In the genomic region with DNA sequence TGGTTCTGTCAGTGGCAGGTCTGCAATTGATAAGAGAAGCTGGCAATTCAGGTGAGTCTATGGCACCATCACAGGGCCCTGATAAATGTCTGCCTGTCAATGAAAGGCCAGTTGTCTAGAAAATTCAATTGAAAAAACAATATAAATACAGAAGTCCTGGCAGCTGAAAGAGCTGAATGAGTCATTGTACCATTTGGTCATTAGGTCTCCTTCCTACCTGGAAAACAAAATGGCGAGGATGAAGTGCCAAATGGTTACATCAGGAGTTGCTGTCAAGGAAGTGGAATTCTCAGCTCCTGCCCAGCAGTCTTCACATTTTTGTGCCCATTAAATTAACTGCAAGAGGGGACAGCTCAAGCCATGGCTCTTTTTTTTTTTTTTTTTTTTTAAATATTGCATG, we compare ENCODE assay signal across 32 cellular contexts.
"Had no signal": no experiment of that assay in that cellular context is flagged by ENCODE, and none has a peak within 500 bp of the region (broad histone marks: within the 10 kb centered on the region; RNA-seq: fewer than 3 reads in every experiment).

No MANE protein-coding gene starts in this region.

- H3K36me3 ChIP-seq: cardiac muscle cell, colonic mucosa, lower lobe of right lung had no signal

- DNase-seq: activated CD4-positive, alpha-beta memory T cell treated with anti-CD3 and anti-CD28 coated beads, Interleukin-2, amount 10 ng/mL, durations not matched to agents 7 days and 5 days; activated CD4-positive, alpha-beta T cell treated with anti-CD3 and anti-CD28 coated beads for 1 hour; activated CD4-positive, alpha-beta T cell treated with anti-CD3 and anti-CD28 coated beads, Interleukin-2, amount 10 ng/mL, durations not matched to agents 7 days and 5 days; activated gamma-delta T cell treated with Interleukin-2 at 50 U/mL for 16 hours; activated naive CD4-positive, alpha-beta T cell treated with anti-CD3 and anti-CD28 coated beads, Interleukin-2, amount 50 U/mL, for 16 hours; activated T-cell treated with anti-CD3 and anti-CD28 coated beads, Interleukin-2, amount 50 U/mL, for 4 hours; amniotic stem cell; cerebellar nuclear complex; colonic mucosa; dorsolateral prefrontal cortex; effector memory CD4-positive, alpha-beta T cell; erythroblast; hippocampal formation; kidney; left lung; lower lobe of right lung; retina; stimulated activated CD4-positive, alpha-beta T cell treated with anti-CD3 and anti-CD28 coated beads, Interleukin-12 subunit alpha, Interleukin-12 subunit beta, amount 100 ng/mL, for 4 hours; stimulated activated CD4-positive, alpha-beta T cell treated with anti-CD3 and anti-CD28 coated beads, Interleukin-4, amount 100 ng/mL, for 1 hour; T-helper 2 cell; trophoblast cell had no signal

- H3K4me3 Mint-ChIP-seq: activated CD4-positive, alpha-beta memory T cell treated with anti-CD3 and anti-CD28 coated beads, Interleukin-2, amount 10 ng/mL, durations not matched to agents 7 days and 5 days; activated CD4-positive, alpha-beta T cell treated with anti-CD3 and anti-CD28 coated beads, Interleukin-2, amount 10 ng/mL, durations not matched to agents 7 days and 5 days; activated T-cell treated with anti-CD3 and anti-CD28 coated beads, Interleukin-2, amount 50 U/mL, for 4 hours; activated T-helper 17 cell treated with anti-CD3 and anti-CD28 coated beads, Interleukin-2, amount 50 U/mL, for 72 hours; natural killer cell treated with Interleukin-12 subunit alpha and Interleukin-12 subunit beta and Interleukin-15 and Interleukin-18, amount 100 ng/mL, for 72 hours; stimulated activated naive CD8-positive, alpha-beta T cell treated with anti-CD3 and anti-CD28 coated beads, Interleukin-15, Interleukin-2, amounts not matched to agents 100 ng/mL and 50 ng/mL, for 24 hours had no signal

- ATAC-seq: activated T-cell treated with anti-CD3 and anti-CD28 coated beads, Interleukin-2, amount 50 U/mL, for 4 hours; activated T-helper 17 cell treated with anti-CD3 and anti-CD28 coated beads, Interleukin-2, amount 50 U/mL, for 72 hours; gastroesophageal sphincter; natural killer cell treated with Interleukin-12 subunit alpha and Interleukin-12 subunit beta and Interleukin-15 and Interleukin-18, amount 100 ng/mL, for 72 hours; sciatic nerve had no signal

- H3K4me1 Mint-ChIP-seq: activated CD4-positive, alpha-beta memory T cell treated with anti-CD3 and anti-CD28 coated beads, Interleukin-2, amount 10 ng/mL, durations not matched to agents 7 days and 5 days; activated CD4-positive, alpha-beta T cell treated with anti-CD3 and anti-CD28 coated beads, Interleukin-2, amount 10 ng/mL, durations not matched to agents 7 days and 5 days; activated T-helper 17 cell treated with anti-CD3 and anti-CD28 coated beads, Interleukin-2, amount 50 U/mL, for 72 hours had no signal

- H3K4me1 ChIP-seq: colonic mucosa, gastroesophageal sphincter, lower lobe of right lung had no signal

- H3K27ac Mint-ChIP-seq: activated CD4-positive, alpha-beta memory T cell treated with anti-CD3 and anti-CD28 coated beads, Interleukin-2, amount 10 ng/mL, durations not matched to agents 7 days and 5 days; activated CD4-positive, alpha-beta T cell treated with anti-CD3 and anti-CD28 coated beads, Interleukin-2, amount 10 ng/mL, durations not matched to agents 7 days and 5 days; activated T-helper 17 cell treated with anti-CD3 and anti-CD28 coated beads, Interleukin-2, amount 50 U/mL, for 72 hours; natural killer cell treated with Interleukin-12 subunit alpha and Interleukin-12 subunit beta and Interleukin-15 and Interleukin-18, amount 100 ng/mL, for 72 hours; progenitor cell of endocrine pancreas; stimulated activated naive CD8-positive, alpha-beta T cell treated with anti-CD3 and anti-CD28 coated beads, Interleukin-15, Interleukin-2, amounts not matched to agents 100 ng/mL and 50 ng/mL, for 24 hours had no signal

- H3K9me3 ChIP-seq: colonic mucosa, gastroesophageal sphincter, left lung, lower lobe of right lung, mucosa of descending colon, thoracic aorta had no signal

- H3K27me3 ChIP-seq: cardiac muscle cell, colonic mucosa, dorsolateral prefrontal cortex, gastroesophageal sphincter, left lung had no signal

- H3K9me3 Mint-ChIP-seq: activated CD4-positive, alpha-beta memory T cell treated with anti-CD3 and anti-CD28 coated beads, Interleukin-2, amount 10 ng/mL, durations not matched to agents 7 days and 5 days; activated CD4-positive, alpha-beta T cell treated with anti-CD3 and anti-CD28 coated beads, Interleukin-2, amount 10 ng/mL, durations not matched to agents 7 days and 5 days; activated T-cell treated with anti-CD3 and anti-CD28 coated beads, Interleukin-2, amount 50 U/mL, for 4 hours; activated T-helper 17 cell treated with anti-CD3 and anti-CD28 coated beads, Interleukin-2, amount 50 U/mL, for 72 hours; natural killer cell treated with Interleukin-12 subunit alpha and Interleukin-12 subunit beta and Interleukin-15 and Interleukin-18, amount 100 ng/mL, for 72 hours; stimulated activated naive CD8-positive, alpha-beta T cell treated with anti-CD3 and anti-CD28 coated beads, Interleukin-15, Interleukin-2, amounts not matched to agents 100 ng/mL and 50 ng/mL, for 24 hours had no signal

- H3K4me3 ChIP-seq: cardiac muscle cell, colonic mucosa, dorsolateral prefrontal cortex, gastroesophageal sphincter, left lung, lower lobe of right lung, mucosa of descending colon, skin epidermis, thoracic aorta had no signal

- H3K36me3 Mint-ChIP-seq: natural killer cell treated with Interleukin-12 subunit alpha and Interleukin-12 subunit beta and Interleukin-15 and Interleukin-18, amount 100 ng/mL, for 72 hours had no signal

- FAIRE-seq: kidney, urothelium cell line had no signal

- H3K27me3 Mint-ChIP-seq: activated CD4-positive, alpha-beta memory T cell treated with anti-CD3 and anti-CD28 coated beads, Interleukin-2, amount 10 ng/mL, durations not matched to agents 7 days and 5 days; activated CD4-positive, alpha-beta T cell treated with anti-CD3 and anti-CD28 coated beads, Interleukin-2, amount 10 ng/mL, durations not matched to agents 7 days and 5 days; activated T-helper 17 cell treated with anti-CD3 and anti-CD28 coated beads, Interleukin-2, amount 50 U/mL, for 72 hours; natural killer cell treated with Interleukin-12 subunit alpha and Interleukin-12 subunit beta and Interleukin-15 and Interleukin-18, amount 100 ng/mL, for 72 hours; progenitor cell of endocrine pancreas; stimulated activated naive CD8-positive, alpha-beta T cell treated with anti-CD3 and anti-CD28 coated beads, Interleukin-15, Interleukin-2, amounts not matched to agents 100 ng/mL and 50 ng/mL, for 24 hours had no signal

- H3K27ac ChIP-seq: cardiac muscle cell, colonic mucosa, dorsolateral prefrontal cortex, gastroesophageal sphincter, lower lobe of right lung, skin epidermis, thoracic aorta had no signal
